In the genomic region with DNA sequence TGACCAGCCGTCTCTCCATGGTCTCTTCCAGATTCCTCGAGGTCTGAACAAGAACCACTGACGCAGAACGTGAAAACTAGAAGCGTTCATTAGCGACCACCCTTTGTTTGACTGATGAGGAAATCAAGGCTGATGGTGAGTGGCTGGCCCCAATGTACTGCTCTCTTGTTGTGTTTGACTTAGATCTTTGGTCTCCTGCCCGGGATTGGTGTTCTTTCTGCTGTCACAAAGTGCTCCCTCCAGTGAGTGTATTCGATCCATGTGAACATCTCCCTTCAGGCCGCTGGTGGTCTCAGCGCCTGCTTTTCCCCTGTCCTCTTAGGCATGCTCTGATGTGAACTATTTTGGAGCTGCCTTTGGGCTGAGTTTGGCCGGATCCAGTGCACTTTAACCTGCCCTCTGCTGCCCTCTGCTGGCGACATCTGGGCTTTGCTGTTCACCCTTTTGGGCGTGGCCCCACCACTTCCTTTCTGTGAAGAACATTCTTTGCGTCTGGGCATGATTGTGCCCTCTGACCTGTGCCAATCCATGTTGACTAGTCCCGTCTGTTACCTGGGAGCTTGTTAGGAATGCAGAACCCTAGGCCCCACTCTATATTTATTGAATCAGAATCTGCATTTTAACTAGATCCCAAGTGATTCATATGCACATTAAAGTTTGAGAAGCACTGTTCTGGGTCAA, we compare ENCODE assay signal across 8 cellular contexts.
DNase-seq lines count a peak whose midpoint lies in the region; ATAC-seq and TF ChIP-seq lines count a peak whose summit lies in the region.

No MANE protein-coding gene starts in this region.

- DNase-seq in BJ (ENCODE audit: low read depth) (no peak), NCI-H446 (lab: John Stamatoyannopoulos, UW) (peak; percentile 75 to 91), colonic mucosa (peak; percentile 92), lower leg skin (ENCODE audit: low spot score in 2 of 2) (peak; percentile 73 to 95)
- DNase-seq in activated CD4-positive, alpha-beta T cell treated with anti-CD3 and anti-CD28 coated beads for 24 hours (ENCODE audit: low read depth in 2 of 2), result peak; percentile 65 to 66
- DNase-seq in stimulated activated CD8-positive, alpha-beta memory T cell treated with anti-CD3 and anti-CD28 coated beads, Interleukin-12 subunit alpha, Interleukin-12 subunit beta, amount 100 ng/mL, for 1 hour (ENCODE audit: low read depth), result peak; percentile 52

- H3K4me3 ChIP-seq in BJ (ENCODE audit: low read depth, low read length) (no peak overlapping the region), colonic mucosa (no peak overlapping the region), lower leg skin (ENCODE audit: low read depth, poor library complexity, severe bottlenecking) (no peak overlapping the region)

- no peaks in the 10 kb centered on the region for H3K4me1 ChIP-seq in colonic mucosa

- H3K27ac ChIP-seq in colonic mucosa, result no peak overlapping the region

- no peak for TF ChIP-seq POLR2A in lower leg skin (IDR thresholded peaks at IDR 0.05)

- CTCF ChIA-PET in BJ (lab: Yijun Ruan, JAX), result interaction anchor here (0.6 to 2.4 kb wide), 29 partner anchors 8 to 994 kb away, joined by 3 to 54 read pairs (median 5); no protein-coding TSS in a partner anchor

- intact Hi-C loops in colonic mucosa (cut with DNase I), result loop anchor here (2.0 to 10.0 kb wide), 3 partner anchors 166 to 627 kb away; no protein-coding TSS in a partner anchor
- intact Hi-C loops in lower leg skin (cut with DNase I; ENCODE audit: low total_unique reads), result loop anchor here (10.0 kb wide), 1 partner anchor 620 kb away; no protein-coding TSS in a partner anchor

- ATAC-seq in GM19043 (IDR thresholded peaks at IDR 0.05; ENCODE audit: low read depth, unreplicated experiment) (peak; percentile 96), HG03175 (IDR thresholded peaks at IDR 0.05; ENCODE audit: unreplicated experiment) (peak; percentile 96)

- WGBS in lower leg skin, 2 donors, result 37 to 42% methylated on average over 15 of the region's 15 CpGs

- H3K36me3 ChIP-seq in BJ (ENCODE audit: control insufficient read depth, insufficient read depth, low read length) (no peaks in the 10 kb centered on the region), colonic mucosa (no peaks in the 10 kb centered on the region)

- no peaks in the 10 kb centered on the region for H3K9me3 ChIP-seq in colonic mucosa

- TF ChIP-seq CTCF in BJ (IDR thresholded peaks at IDR 0.05; ENCODE audit: insufficient read depth, low read depth, low read length) (peak; percentile 93), colonic mucosa (IDR thresholded peaks at IDR 0.05) (peak; percentile 82), lower leg skin (IDR thresholded peaks at IDR 0.05) (peak in 1 of 3 donors; percentile 71)

- no peaks in the 10 kb centered on the region for H3K27me3 ChIP-seq in BJ (ENCODE audit: control insufficient read depth, insufficient read depth, low read length)
- no peaks in the 10 kb centered on the region for H3K27me3 ChIP-seq in colonic mucosa

- H3K9ac ChIP-seq in colonic mucosa (ENCODE audit: low read depth in 2 of 2, low read length in 2 of 2), result no peak overlapping the region

- POLR2A ChIA-PET in BJ (lab: Charles Lee), result no interaction called here
